ENCODE assay signal across 31 cellular contexts in the genomic region with DNA sequence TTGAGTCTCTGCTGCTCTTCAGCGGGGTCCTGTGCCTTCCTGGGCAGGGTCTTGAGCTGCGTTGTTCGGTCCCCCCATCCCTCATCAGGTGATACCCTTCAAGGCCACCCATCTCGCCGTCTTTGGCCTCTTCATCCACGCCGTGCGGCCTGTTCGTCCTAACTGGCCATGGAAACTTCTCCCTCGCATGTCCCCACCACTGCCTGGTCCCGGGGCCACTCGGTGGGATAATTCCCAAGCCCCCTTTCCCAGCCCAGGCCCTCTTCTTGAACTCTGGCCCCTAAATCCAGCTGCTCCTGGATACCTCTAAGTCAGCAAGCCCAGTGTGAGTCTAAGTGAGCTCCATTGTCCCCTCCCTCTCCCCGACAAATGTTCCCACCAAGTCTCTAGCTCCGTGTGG.
DNase-seq lines count a peak whose midpoint lies in the region; ATAC-seq, FAIRE-seq and TF ChIP-seq lines count a peak whose summit lies in the region.
"Had no signal": no experiment of that assay in that cellular context is flagged by ENCODE, and none has a peak within 500 bp of the region (broad histone marks: within the 10 kb centered on the region; RNA-seq: fewer than 3 reads in every experiment).

No MANE protein-coding gene starts in this region.

- in situ Hi-C loops in GM23248 (cut with MboI) = no loop called here

- H3K9me2 ChIP-seq in GM23248 (ENCODE audit: insufficient read depth) = no peaks in the 10 kb centered on the region

- no peak for TF ChIP-seq CTCF in HEK293 (tag by site-specific recombination; IDR thresholded peaks at IDR 0.05)
- TF ChIP-seq CTCF in astrocyte (IDR thresholded peaks at IDR 0.05; ENCODE audit: insufficient read depth, low read depth, low read length) = no peak
- no peak for TF ChIP-seq CTCF in neural progenitor cell (IDR thresholded peaks at IDR 0.05)

- FAIRE-seq in astrocyte (lab: Jason Lieb, UNC) = no peak
- FAIRE-seq: A549, GM12878, H54, HTR-8/SVneo had no signal

- H3K9me3 ChIP-seq in HEK293 (ENCODE audit: control insufficient read depth, insufficient read depth, low read depth, low read length) (no peaks in the 10 kb centered on the region), astrocyte (ENCODE audit: insufficient read depth, low read depth, low read length) (no peaks in the 10 kb centered on the region), neural progenitor cell (ENCODE audit: low read depth) (no peaks in the 10 kb centered on the region), GM23248 (ENCODE audit: low read depth) (no peaks in the 10 kb centered on the region)
- H3K9me3 ChIP-seq: A549, Caco-2 had no signal

- H3K27ac ChIP-seq in HEK293 (ENCODE audit: extremely low read depth, low read depth, low read length) (no peak overlapping the region), astrocyte (ENCODE audit: low read depth, low read length) (no peak overlapping the region), neural progenitor cell (no peak overlapping the region), GM23248 (no peak overlapping the region)
- H3K27ac ChIP-seq: A549 had no signal

- H3K27ac Mint-ChIP-seq in astrocyte (ENCODE audit: unreplicated experiment) = peak overlapping the region; percentile 48
- H3K27ac Mint-ChIP-seq in neural progenitor cell = peak overlapping the region; percentile 38
- H3K27ac Mint-ChIP-seq in stimulated activated naive B cell treated with anti-CD40 and anti-IgM and Interleukin-4, amounts not matched to agents 10 μg/mL and 1 μg/mL and 100 μg/mL, for 72 hours = peak overlapping the region; percentile 91
- H3K27ac Mint-ChIP-seq: CD8-positive, alpha-beta T cell had no signal

- H3F3A ChIP-seq in neural progenitor cell (ENCODE audit: low read depth) (no peaks in the 10 kb centered on the region), GM23248 (ENCODE audit: insufficient read depth) (peaks cover 15% of the 10 kb centered on the region)

- H3K27me3 Mint-ChIP-seq in astrocyte (ENCODE audit: low read depth, unreplicated experiment) (no peaks in the 10 kb centered on the region), neural progenitor cell (ENCODE audit: insufficient read depth, low read depth) (no peaks in the 10 kb centered on the region)
- no peaks in the 10 kb centered on the region for H3K27me3 Mint-ChIP-seq in stimulated activated naive B cell treated with anti-CD40 and anti-IgM and Interleukin-4, amounts not matched to agents 10 μg/mL and 1 μg/mL and 100 μg/mL, for 72 hours

- no peak for DNase-seq in astrocyte (ENCODE audit: low read depth)
- DNase-seq in neural progenitor cell (ENCODE audit: low spot score) = no peak
- DNase-seq in stimulated activated naive B cell treated with anti-CD40 and anti-IgM and Interleukin-4, amounts not matched to agents 10 μg/mL and 1 μg/mL and 100 μg/mL, for 72 hours = no peak
- no peak for DNase-seq in putamen (ENCODE audit: low spot score)
- no peak for DNase-seq in islet precursor cell
- no peak for DNase-seq in GM23248
- no peak for DNase-seq in NOMO-1 (lab: John Stamatoyannopoulos, UW; ENCODE audit: unreplicated experiment in 2 of 2)
- DNase-seq: AML-193; C1 segment of cervical spinal cord; CD8-positive, alpha-beta T cell; DMS 273 treated with DMSO at 0.1 percent for 48 hours; DMS79; EL; GDM1; KBM-7; MV-4-11; NCI-H1105; NCI-H146; NCI-H2029; NCI-H446; NCI-H526; NCI-H82; RPMI8226; SHP77 treated with DMSO at 0.1 percent for 48 hours; SW 1271 had no signal

- H3K4me2 ChIP-seq in astrocyte (ENCODE audit: low read length) (no peak overlapping the region), neural progenitor cell (no peak overlapping the region), GM23248 (ENCODE audit: unreplicated experiment) (no peak overlapping the region)
- H3K4me2 ChIP-seq: A549 had no signal

- H3K27me3 ChIP-seq in astrocyte (ENCODE audit: insufficient read depth, low read length) (no peaks in the 10 kb centered on the region), neural progenitor cell (no peaks in the 10 kb centered on the region), GM23248 (replicated peaks; ENCODE audit: insufficient read depth) (peaks cover 20% of the 10 kb centered on the region)

- POLR2A ChIA-PET in HEK293 (lab: Yijun Ruan, JAX) = no interaction called here

- no peak for ATAC-seq in stimulated activated naive B cell treated with anti-CD40 and anti-IgM and Interleukin-4, amounts not matched to agents 10 μg/mL and 1 μg/mL and 100 μg/mL, for 72 hours (replicated peaks)
- ATAC-seq: A549; CD8-positive, alpha-beta T cell had no signal

- H3K4me3 ChIP-seq in HEK293 (ENCODE audit: low read depth, low read length) (no peak overlapping the region), astrocyte (ENCODE audit: insufficient read depth, low read depth, low read length) (no peak overlapping the region), neural progenitor cell (no peak overlapping the region), GM23248 (no peak overlapping the region)
- H3K4me3 ChIP-seq: A549, GM12878 had no signal

- H4K20me1 ChIP-seq in astrocyte (ENCODE audit: insufficient read depth, low read length) = peaks cover 22% of the 10 kb centered on the region
- no peaks in the 10 kb centered on the region for H4K20me1 ChIP-seq in neural progenitor cell (ENCODE audit: low read depth)
- no peaks in the 10 kb centered on the region for H4K20me1 ChIP-seq in GM23248 (ENCODE audit: insufficient read depth)

- H3K4me3 Mint-ChIP-seq in astrocyte (ENCODE audit: unreplicated experiment) (no peak overlapping the region), neural progenitor cell (no peak overlapping the region)
- H3K4me3 Mint-ChIP-seq in stimulated activated naive B cell treated with anti-CD40 and anti-IgM and Interleukin-4, amounts not matched to agents 10 μg/mL and 1 μg/mL and 100 μg/mL, for 72 hours = no peak overlapping the region
- H3K4me3 Mint-ChIP-seq: CD8-positive, alpha-beta T cell had no signal

- H3K4me1 Mint-ChIP-seq in astrocyte (ENCODE audit: low read depth, unreplicated experiment) (peaks cover 13% of the 10 kb centered on the region), neural progenitor cell (no peaks in the 10 kb centered on the region)
- H3K4me1 Mint-ChIP-seq in stimulated activated naive B cell treated with anti-CD40 and anti-IgM and Interleukin-4, amounts not matched to agents 10 μg/mL and 1 μg/mL and 100 μg/mL, for 72 hours = peaks cover 45 to 86% of the 10 kb centered on the region in 2 donors

- H3K4me1 ChIP-seq in HEK293 (ENCODE audit: control insufficient read depth, insufficient read depth, low read length) = peaks cover 9% of the 10 kb centered on the region; the same call in 1 of the 2 replicates
- H3K4me1 ChIP-seq in astrocyte (ENCODE audit: insufficient read depth, low read length) = peaks cover 9% of the 10 kb centered on the region
- no peaks in the 10 kb centered on the region for H3K4me1 ChIP-seq in neural progenitor cell
- H3K4me1 ChIP-seq in GM23248 (ENCODE audit: insufficient read depth) = peaks cover 10% of the 10 kb centered on the region
- H3K4me1 ChIP-seq: Caco-2 had no signal

- H3K79me2 ChIP-seq in astrocyte (ENCODE audit: insufficient read depth, low read length) (peaks cover 32% of the 10 kb centered on the region), neural progenitor cell (ENCODE audit: low read depth) (no peaks in the 10 kb centered on the region), GM23248 (ENCODE audit: insufficient read depth) (no peaks in the 10 kb centered on the region)

- H2AFZ ChIP-seq in astrocyte (ENCODE audit: low read depth, low read length) = no peak overlapping the region
- H2AFZ ChIP-seq in neural progenitor cell (replicated peaks) = no peak overlapping the region
- no peak overlapping the region for H2AFZ ChIP-seq in GM23248

- CTCF ChIA-PET in HEK293 (lab: Yijun Ruan, JAX) = interaction anchor here (1.3 kb wide), 1 partner anchor 287 kb away, joined by 4 read pairs; no protein-coding TSS in a partner anchor

- H3K9ac ChIP-seq in astrocyte (ENCODE audit: low read length) (no peak overlapping the region), neural progenitor cell (no peak overlapping the region), GM23248 (no peak overlapping the region)

- peaks cover 9% of the 10 kb centered on the region for H3K36me3 Mint-ChIP-seq in astrocyte (ENCODE audit: low read depth, unreplicated experiment)
- peaks cover 2% of the 10 kb centered on the region for H3K36me3 Mint-ChIP-seq in neural progenitor cell
- H3K36me3 Mint-ChIP-seq in stimulated activated naive B cell treated with anti-CD40 and anti-IgM and Interleukin-4, amounts not matched to agents 10 μg/mL and 1 μg/mL and 100 μg/mL, for 72 hours = peaks cover 6 to 21% of the 10 kb centered on the region in 2 donors

- no peaks in the 10 kb centered on the region for H3K9me3 Mint-ChIP-seq in astrocyte (ENCODE audit: unreplicated experiment)
- no peaks in the 10 kb centered on the region for H3K9me3 Mint-ChIP-seq in neural progenitor cell
- H3K9me3 Mint-ChIP-seq in stimulated activated naive B cell treated with anti-CD40 and anti-IgM and Interleukin-4, amounts not matched to agents 10 μg/mL and 1 μg/mL and 100 μg/mL, for 72 hours = peaks cover 0 to 4% of the 10 kb centered on the region in 2 donors
- H3K9me3 Mint-ChIP-seq: CD8-positive, alpha-beta T cell had no signal

- 85 to 87% methylated on average over 14 of the region's 14 CpGs for WGBS in GM23248 (ENCODE audit: low coverage in 1 of 2, low lambda C conversion rate in 2 of 2, missing lambda C conversion rate in 2 of 2), 2 experiments

- H3K36me3 ChIP-seq in HEK293 (ENCODE audit: control insufficient read depth in 2 of 2, insufficient read depth in 1 of 2, low read length in 2 of 2) = no peaks in the 10 kb centered on the region
- no peaks in the 10 kb centered on the region for H3K36me3 ChIP-seq in astrocyte (ENCODE audit: insufficient read depth, low read length)
- H3K36me3 ChIP-seq in neural progenitor cell = no peaks in the 10 kb centered on the region
- H3K36me3 ChIP-seq in GM23248 (ENCODE audit: low read depth) = no peaks in the 10 kb centered on the region

TF ChIP-seq in HEK293, 187 proteins besides CTCF, POLR2A, EP300 and RAD21 (continues in another document):
- TF ChIP-seq ZNF548 (tag by site-specific recombination; IDR thresholded peaks at IDR 0.05) = no peak
- TF ChIP-seq, protein P1, sequence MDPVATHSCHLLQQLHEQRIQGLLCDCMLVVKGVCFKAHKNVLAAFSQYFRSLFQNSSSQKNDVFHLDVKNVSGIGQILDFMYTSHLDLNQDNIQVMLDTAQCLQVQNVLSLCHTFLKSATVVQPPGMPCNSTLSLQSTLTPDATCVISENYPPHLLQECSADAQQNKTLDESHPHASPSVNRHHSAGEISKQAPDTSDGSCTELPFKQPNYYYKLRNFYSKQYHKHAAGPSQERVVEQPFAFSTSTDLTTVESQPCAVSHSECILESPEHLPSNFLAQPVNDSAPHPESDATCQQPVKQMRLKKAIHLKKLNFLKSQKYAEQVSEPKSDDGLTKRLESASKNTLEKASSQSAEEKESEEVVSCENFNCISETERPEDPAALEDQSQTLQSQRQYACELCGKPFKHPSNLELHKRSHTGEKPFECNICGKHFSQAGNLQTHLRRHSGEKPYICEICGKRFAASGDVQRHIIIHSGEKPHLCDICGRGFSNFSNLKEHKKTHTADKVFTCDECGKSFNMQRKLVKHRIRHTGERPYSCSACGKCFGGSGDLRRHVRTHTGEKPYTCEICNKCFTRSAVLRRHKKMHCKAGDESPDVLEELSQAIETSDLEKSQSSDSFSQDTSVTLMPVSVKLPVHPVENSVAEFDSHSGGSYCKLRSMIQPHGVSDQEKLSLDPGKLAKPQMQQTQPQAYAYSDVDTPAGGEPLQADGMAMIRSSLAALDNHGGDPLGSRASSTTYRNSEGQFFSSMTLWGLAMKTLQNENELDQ (tag by site-specific recombination; IDR thresholded peaks at IDR 0.05; ENCODE audit: low read depth) = no peak

Comparison
In these comparisons a context has a peak if more than half of its experiments do, and no peak if none do; other contexts are left out.
1. H3K27ac Mint-ChIP-seq: peak in every context shown above with its lines; median percentile 91 in stimulated activated naive B cell treated with anti-CD40 and anti-IgM and Interleukin-4, amounts not matched to agents 10 μg/mL and 1 μg/mL and 100 μg/mL, for 72 hours; 48 in astrocyte; 38 in neural progenitor cell.